Comparison of ENCODE assay signal across 8 cellular contexts in the genomic region with DNA sequence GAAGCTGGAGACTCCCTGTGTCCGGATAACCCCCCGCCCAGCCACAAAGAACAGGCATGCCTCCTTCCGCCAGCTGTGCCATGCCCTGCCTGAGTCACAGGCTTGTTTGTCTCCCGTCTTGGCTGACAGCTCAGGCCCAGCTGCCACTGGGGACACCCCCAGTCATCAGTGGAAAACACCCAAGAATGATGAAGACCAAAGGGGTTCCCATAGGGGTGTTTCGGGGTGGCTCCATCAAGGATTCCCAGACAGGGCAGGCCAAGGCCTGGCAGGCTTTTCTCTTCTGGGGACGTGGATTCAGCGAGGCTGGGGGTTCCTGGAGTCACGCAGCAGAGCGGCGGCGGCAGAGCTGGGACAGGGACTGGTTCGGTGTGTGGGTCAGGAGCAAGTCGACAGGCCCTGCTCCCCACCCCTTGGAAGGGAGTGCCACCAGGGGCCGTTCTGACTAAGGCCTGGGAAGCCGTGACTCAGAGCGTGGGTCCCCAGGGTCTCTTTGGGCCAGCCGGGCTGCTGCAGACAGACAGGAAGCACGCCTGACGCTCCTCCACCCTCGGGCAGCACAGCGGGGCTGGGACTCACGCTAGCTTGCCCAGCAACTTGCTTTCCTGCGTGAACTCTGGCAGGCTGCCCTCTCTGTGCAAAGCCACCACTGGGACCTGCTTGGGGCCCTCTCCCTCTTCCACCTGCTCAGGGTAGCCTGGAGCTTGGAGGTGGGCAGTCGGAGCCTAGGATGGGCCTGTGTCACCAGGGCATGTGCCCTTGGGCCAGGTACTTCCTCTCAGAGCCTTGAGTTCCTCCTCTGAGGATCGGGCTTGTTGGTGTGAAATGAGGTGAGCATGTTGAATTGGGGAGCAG. TPM values are rescaled to one million over a fixed set of nuclear protein-coding genes. Genes with fewer than 3 reads are reported as not detected.
DNase-seq lines count a peak whose midpoint lies in the region; ATAC-seq and TF ChIP-seq lines count a peak whose summit lies in the region.
"Not testable (repeated sequence)": the region's sequence is repeated elsewhere in the genome, so short reads cannot be mapped to it uniquely, and the experiment has no call there.

No MANE protein-coding gene starts in this region.

- H3K27ac ChIP-seq in left lung = peak overlapping the region in 1 of 2 donors; percentile 50

- not testable (repeated sequence) for H3K27ac Mint-ChIP-seq in activated CD4-positive, alpha-beta memory T cell treated with anti-CD3 and anti-CD28 coated beads, Interleukin-2, amount 10 ng/mL, durations not matched to agents 7 days and 5 days

- H3K27me3 ChIP-seq in left lung = not testable (repeated sequence)

- H3K4me1 Mint-ChIP-seq in activated CD4-positive, alpha-beta memory T cell treated with anti-CD3 and anti-CD28 coated beads, Interleukin-2, amount 10 ng/mL, durations not matched to agents 7 days and 5 days = peaks cover 23% of the 10 kb centered on the region

- not testable (repeated sequence) for H3K36me3 ChIP-seq in left lung

- H3K9me3 Mint-ChIP-seq in activated CD4-positive, alpha-beta memory T cell treated with anti-CD3 and anti-CD28 coated beads, Interleukin-2, amount 10 ng/mL, durations not matched to agents 7 days and 5 days = not testable (repeated sequence)

- POLR2A ChIA-PET in activated CD4-positive, alpha-beta memory T cell treated with anti-CD3 and anti-CD28 coated beads, Interleukin-2, amount 10 ng/mL, durations not matched to agents 7 days and 5 days (lab: Charles Lee) = interaction anchor here (1.3 kb wide), 1 partner anchor 116 kb away, joined by 3 read pairs; no protein-coding TSS in a partner anchor

- CTCF ChIA-PET in activated CD4-positive, alpha-beta memory T cell treated with anti-CD3 and anti-CD28 coated beads, Interleukin-2, amount 10 ng/mL, durations not matched to agents 7 days and 5 days (lab: Charles Lee) = not testable (repeated sequence)

- intact Hi-C loops in left lung (cut with DNase I) = not testable (repeated sequence)

- peaks cover 3 to 19% of the 10 kb centered on the region in 2 donors for H3K4me1 ChIP-seq in left lung

- H3K36me3 Mint-ChIP-seq in activated CD4-positive, alpha-beta memory T cell treated with anti-CD3 and anti-CD28 coated beads, Interleukin-2, amount 10 ng/mL, durations not matched to agents 7 days and 5 days (ENCODE audit: low read depth) = not testable (repeated sequence)

- H3K9me3 ChIP-seq in left lung = not testable (repeated sequence)

- H3K27me3 Mint-ChIP-seq in activated CD4-positive, alpha-beta memory T cell treated with anti-CD3 and anti-CD28 coated beads, Interleukin-2, amount 10 ng/mL, durations not matched to agents 7 days and 5 days = not testable (repeated sequence)

- H3K4me3 ChIP-seq in left lung = not testable (repeated sequence)

- not testable (repeated sequence) for TF ChIP-seq CTCF in left lung (IDR thresholded peaks at IDR 0.05)

- not testable (repeated sequence) for H3K4me3 Mint-ChIP-seq in activated CD4-positive, alpha-beta memory T cell treated with anti-CD3 and anti-CD28 coated beads, Interleukin-2, amount 10 ng/mL, durations not matched to agents 7 days and 5 days

- DNase-seq in A172 (ENCODE audit: low spot score) (peak; percentile 79), Kasumi-1 (lab: John Stamatoyannopoulos, UW) (peak; percentile 40 to 58), dermis microvascular lymphatic vessel endothelial cell (ENCODE audit: low read depth in 2 of 2) (peak; percentile 52 to 96), left lung (peak; percentile 49 to 82)
- peak; percentile 32 for DNase-seq in activated CD4-positive, alpha-beta memory T cell treated with anti-CD3 and anti-CD28 coated beads, Interleukin-2, amount 10 ng/mL, durations not matched to agents 7 days and 5 days
- DNase-seq in stimulated activated CD4-positive, alpha-beta T cell treated with anti-CD3 and anti-CD28 coated beads, Interleukin-12 subunit alpha, Interleukin-12 subunit beta, amount 100 ng/mL, for 4 hours = peak; percentile 21

- ATAC-seq in GM18861 (IDR thresholded peaks at IDR 0.05; ENCODE audit: unreplicated experiment) (peak; percentile 49), HG02642 (IDR thresholded peaks at IDR 0.05; ENCODE audit: poor library complexity, unreplicated experiment) (peak; percentile 49), left lung (peak; percentile 15)

RNA-seq across cellular contexts. Expression of a gene that starts 54.3 kb away (rescaled TPM):
- total RNA-seq in A172 (2014; rRNA removed; shearing (Covaris generic)) = 6.0 and 12.2 TPM in 2 replicates
- under 1 TPM; 0.35 to 0.43 TPM for total RNA-seq in activated CD4-positive, alpha-beta memory T cell treated with anti-CD3 and anti-CD28 coated beads, Interleukin-2, amount 10 ng/mL, durations not matched to agents 7 days and 5 days
- 6.5 and 8.1 TPM in 2 replicates for total RNA-seq in dermis microvascular lymphatic vessel endothelial cell
- 1 to 10 TPM; 8.7 to 9.1 TPM for total RNA-seq in left lung

Comparison
In these comparisons a context has a peak if more than half of its experiments do, and no peak if none do; other contexts are left out.
1. DNase-seq: peak in every context shown above with its lines; median percentile 79 in A172; 74 in dermis microvascular lymphatic vessel endothelial cell; 66 in left lung; 49 in Kasumi-1; 32 in activated CD4-positive, alpha-beta memory T cell treated with anti-CD3 and anti-CD28 coated beads, Interleukin-2, amount 10 ng/mL, durations not matched to agents 7 days and 5 days; 21 in stimulated activated CD4-positive, alpha-beta T cell treated with anti-CD3 and anti-CD28 coated beads, Interleukin-12 subunit alpha, Interleukin-12 subunit beta, amount 100 ng/mL, for 4 hours.